18 cellular contexts compared by ENCODE assay signal in genomic region chr2:187942876-187943275, GRCh38.
"Had no signal": no experiment of that assay in that cellular context is flagged by ENCODE, and none has a peak within 500 bp of the region (broad histone marks: within the 10 kb centered on the region; RNA-seq: fewer than 3 reads in every experiment).

No MANE protein-coding gene starts in this region.

- H3K36me3 ChIP-seq: left lung, WERI-Rb-1 had no signal

- H3K27me3 Mint-ChIP-seq: activated naive CD8-positive, alpha-beta T cell treated with anti-CD3 and anti-CD28 coated beads, Interleukin-2, amount 50 U/mL, for 24 hours; naive B cell; type B pancreatic cell had no signal

- ATAC-seq: activated naive CD8-positive, alpha-beta T cell treated with anti-CD3 and anti-CD28 coated beads, Interleukin-2, amount 50 U/mL, for 24 hours; foreskin keratinocyte; left lung had no signal

- H3K9me3 ChIP-seq: left lung had no signal

- H3K4me1 Mint-ChIP-seq: activated naive CD8-positive, alpha-beta T cell treated with anti-CD3 and anti-CD28 coated beads, Interleukin-2, amount 50 U/mL, for 24 hours; naive B cell had no signal

- H3K9me3 Mint-ChIP-seq: activated naive CD8-positive, alpha-beta T cell treated with anti-CD3 and anti-CD28 coated beads, Interleukin-2, amount 50 U/mL, for 24 hours; type B pancreatic cell had no signal

- H3K4me3 ChIP-seq: left lung had no signal

- H3K27ac Mint-ChIP-seq: activated naive CD8-positive, alpha-beta T cell treated with anti-CD3 and anti-CD28 coated beads, Interleukin-2, amount 50 U/mL, for 24 hours; naive B cell; type B pancreatic cell had no signal

- H3K36me3 Mint-ChIP-seq: naive B cell, type B pancreatic cell had no signal

- H3K4me1 ChIP-seq: foreskin keratinocyte, left lung had no signal

- H3K27me3 ChIP-seq: foreskin keratinocyte, left lung had no signal

- H3K4me3 Mint-ChIP-seq: activated naive CD8-positive, alpha-beta T cell treated with anti-CD3 and anti-CD28 coated beads, Interleukin-2, amount 50 U/mL, for 24 hours; naive B cell; type B pancreatic cell had no signal

- H3K27ac ChIP-seq: foreskin keratinocyte, left lung, WERI-Rb-1 had no signal

- DNase-seq: activated CD4-positive, alpha-beta T cell treated with anti-CD3 and anti-CD28 coated beads for 4 hours; activated naive CD4-positive, alpha-beta T cell treated with Interleukin-2 at 50 U/mL for 16 hours; activated naive CD8-positive, alpha-beta T cell treated with anti-CD3 and anti-CD28 coated beads, Interleukin-2, amount 50 U/mL, for 24 hours; caudate nucleus; cortex of kidney; effector CD8-positive, alpha-beta T cell; foreskin keratinocyte; head of caudate nucleus; islet precursor cell; left lung; midbrain; naive B cell; retina; stimulated activated CD4-positive, alpha-beta T cell treated with anti-CD3 and anti-CD28 coated beads, Interleukin-1b, Interleukin-23, amount 100 ng/mL, for 48 hours; stimulated activated naive CD4-positive, alpha-beta T cell; T1000; WERI-Rb-1 had no signal
